ENCODE assay signal across 8 cellular contexts in the genomic region with DNA sequence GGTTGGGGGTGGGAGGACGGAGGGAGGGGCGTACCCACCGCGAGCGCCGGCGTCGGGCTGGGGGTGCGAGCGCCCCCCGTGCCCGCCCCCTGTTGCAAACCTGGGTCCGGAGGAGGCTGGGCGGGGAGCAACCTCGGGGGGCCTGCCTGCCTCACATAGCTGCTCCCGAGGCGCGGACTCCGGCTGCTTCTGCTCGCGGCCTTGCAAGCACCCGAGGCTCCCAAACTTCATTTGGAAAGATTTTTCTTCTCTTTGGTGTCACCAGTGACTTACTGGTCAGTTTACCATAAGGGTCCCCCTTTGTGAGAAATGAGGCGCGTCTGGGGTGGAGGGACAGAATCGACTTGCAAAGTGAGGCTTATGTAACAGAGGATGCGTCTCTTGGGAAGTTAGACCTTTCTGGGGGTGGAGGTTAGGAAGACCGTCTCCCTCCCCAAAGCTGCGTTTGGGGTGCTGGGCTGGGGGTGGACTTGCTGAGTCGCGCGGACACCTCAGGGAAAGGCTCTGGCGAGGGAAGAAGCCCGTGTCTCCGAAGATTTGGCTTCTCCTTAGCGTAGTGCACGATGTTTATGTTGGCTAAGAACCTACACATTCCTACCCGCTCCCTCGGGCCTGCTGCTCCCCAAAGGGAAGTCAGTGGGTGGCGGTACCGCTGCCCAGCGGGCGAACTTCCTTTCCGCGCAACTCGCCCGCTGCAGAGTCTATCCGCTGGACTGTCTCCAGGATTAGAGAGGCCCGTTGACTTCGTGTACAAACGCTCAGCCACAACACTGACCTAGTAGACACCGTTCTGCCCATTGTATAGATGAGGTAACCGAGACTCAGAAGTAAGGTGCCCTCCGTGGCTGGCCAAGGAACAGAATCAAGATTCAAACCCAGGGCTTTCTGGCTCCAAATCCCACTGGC. TPM values are rescaled to one million over a fixed set of nuclear protein-coding genes. Genes with fewer than 3 reads are reported as not detected.
A peak's percentile ranks its signal among the peaks of the same experiment; 100 is the strongest.
DNase-seq lines count a peak whose midpoint lies in the region; ATAC-seq and TF ChIP-seq lines count a peak whose summit lies in the region.

No MANE protein-coding gene starts in this region.

- DNase-seq in activated T-cell treated with anti-CD3 and anti-CD28 coated beads, Interleukin-2, amount 50 U/mL, for 4 hours: no peak
- DNase-seq in activated T-cell treated with anti-CD3 and anti-CD28 coated beads for 4 hours (no peak), fibroblast of mammary gland (ENCODE audit: low read depth) (peak; percentile 6)
- DNase-seq in NK-92 treated with Interleukin-12 subunit alpha and Interleukin-12 subunit beta, amount 100 ng/mL, for 24 hours (lab: John Stamatoyannopoulos, UW): no peak

- TF ChIP-seq CTCF in OCI-LY1 (IDR thresholded peaks at IDR 0.05; ENCODE audit: low read length) (no peak), fibroblast of mammary gland (conservative IDR thresholded peaks at IDR 0.05; ENCODE audit: control insufficient read depth, insufficient read depth, low read depth, low read length) (no peak)

- H3K27me3 ChIP-seq in OCI-LY1 (ENCODE audit: insufficient read depth, low read length) (peaks cover 13% of the 10 kb centered on the region), neuron (ENCODE audit: insufficient read depth, low read length) (peaks cover 31% of the 10 kb centered on the region)

- no peaks in the 10 kb centered on the region for H3K79me2 ChIP-seq in OCI-LY1 (ENCODE audit: insufficient read depth, low read length)

- H3K27me3 Mint-ChIP-seq in activated T-cell treated with anti-CD3 and anti-CD28 coated beads, Interleukin-2, amount 50 U/mL, for 4 hours (ENCODE audit: low read depth): peaks cover 69% of the 10 kb centered on the region

- H3K4me1 Mint-ChIP-seq in activated T-cell treated with anti-CD3 and anti-CD28 coated beads, Interleukin-2, amount 50 U/mL, for 4 hours (ENCODE audit: low read depth): peaks cover 7% of the 10 kb centered on the region

- H3K9me2 ChIP-seq in OCI-LY1 (ENCODE audit: low read depth, low read length): no peaks in the 10 kb centered on the region

- H3K4me1 ChIP-seq in OCI-LY1 (ENCODE audit: insufficient read depth, low read length, severe bottlenecking) (peaks cover 10% of the 10 kb centered on the region), neuron (ENCODE audit: insufficient read depth, low read length) (peaks cover 14% of the 10 kb centered on the region)

- H3K4me3 Mint-ChIP-seq in activated T-cell treated with anti-CD3 and anti-CD28 coated beads, Interleukin-2, amount 50 U/mL, for 4 hours: peak overlapping the region; percentile 20

- no peaks in the 10 kb centered on the region for H3K36me3 ChIP-seq in OCI-LY1 (ENCODE audit: insufficient read depth, low read length)
- no peaks in the 10 kb centered on the region for H3K36me3 ChIP-seq in neuron (ENCODE audit: insufficient read depth, low read length)

- no peaks in the 10 kb centered on the region for H3K9me3 ChIP-seq in OCI-LY1 (ENCODE audit: low read length)
- no peaks in the 10 kb centered on the region for H3K9me3 ChIP-seq in neuron (ENCODE audit: low read length)

- no peak overlapping the region for H3K27ac ChIP-seq in OCI-LY1 (ENCODE audit: low read depth, low read length, poor library complexity, severe bottlenecking)

- ATAC-seq in activated T-cell treated with anti-CD3 and anti-CD28 coated beads, Interleukin-2, amount 50 U/mL, for 4 hours: peak; percentile 23 to 32
- ATAC-seq in HG02938 (IDR thresholded peaks at IDR 0.05; ENCODE audit: unreplicated experiment): no peak
- no peak for ATAC-seq in GM21390 (IDR thresholded peaks at IDR 0.05; ENCODE audit: unreplicated experiment)

- H4K20me1 ChIP-seq in OCI-LY1 (ENCODE audit: insufficient read depth, low read length): no peaks in the 10 kb centered on the region

- H2AFZ ChIP-seq in OCI-LY1 (ENCODE audit: low read length) (no peak overlapping the region), neuron (ENCODE audit: low read depth, low read length) (no peak overlapping the region)

- H3K4me3 ChIP-seq in OCI-LY1 (ENCODE audit: low read depth, low read length, poor library complexity, severe bottlenecking) (peak overlapping the region; percentile 37), fibroblast of mammary gland (ENCODE audit: control insufficient read depth, low read depth, low read length) (peak overlapping the region; percentile 15), neuron (ENCODE audit: low read length) (peak overlapping the region; percentile 27)

- no peaks in the 10 kb centered on the region for H3F3A ChIP-seq in OCI-LY1 (ENCODE audit: insufficient read depth, low read length)

- no peaks in the 10 kb centered on the region for H3K36me3 Mint-ChIP-seq in activated T-cell treated with anti-CD3 and anti-CD28 coated beads, Interleukin-2, amount 50 U/mL, for 4 hours (ENCODE audit: insufficient read depth)

- H3K9ac ChIP-seq in OCI-LY1 (ENCODE audit: low read length): no peak overlapping the region

- peak overlapping the region; percentile 55 for H3K4me2 ChIP-seq in OCI-LY1 (ENCODE audit: low read length)

- no peaks in the 10 kb centered on the region for H3K9me3 Mint-ChIP-seq in activated T-cell treated with anti-CD3 and anti-CD28 coated beads, Interleukin-2, amount 50 U/mL, for 4 hours

RNA-seq across cellular contexts. Expression of a gene that starts 0.6 kb away (rescaled TPM):
- total RNA-seq in activated T-cell treated with anti-CD3 and anti-CD28 coated beads, Interleukin-2, amount 50 U/mL, for 4 hours: under 1 TPM in 2 of 3 donors, not detected in 1; 0.11 to 0.27 TPM

Comparison
In these comparisons a context has a peak if more than half of its experiments do, and no peak if none do; other contexts are left out.
1. ATAC-seq: peak in activated T-cell treated with anti-CD3 and anti-CD28 coated beads, Interleukin-2, amount 50 U/mL, for 4 hours (2 of 2); none in HG02938 (single experiment) and GM21390 (single experiment).
2. Peak in every context shown above with its lines, with median percentiles within 50 percentile points of each other: H3K4me3 ChIP-seq.